20 cellular contexts compared by ENCODE assay signal in the genomic region with DNA sequence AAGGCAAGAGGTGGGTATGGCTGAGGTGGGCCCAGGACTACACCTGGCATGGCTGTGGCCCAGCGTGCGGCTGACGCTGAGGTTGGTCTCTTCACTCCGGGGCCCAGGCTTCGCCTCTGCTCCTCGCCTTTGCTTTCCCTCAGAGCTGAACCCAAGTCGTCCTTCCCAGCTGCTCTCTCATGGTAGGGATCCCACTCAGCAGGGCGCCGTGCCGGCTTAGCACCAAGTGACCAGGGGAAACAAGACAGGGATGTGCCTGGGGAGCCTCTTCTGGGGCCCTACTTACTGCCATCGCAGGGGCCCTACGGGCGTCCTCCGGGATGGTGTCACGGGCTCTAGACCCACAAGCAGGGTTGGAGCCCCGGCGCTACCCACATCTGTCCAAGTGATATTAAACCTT.
DNase-seq lines count a peak whose midpoint lies in the region; ATAC-seq and TF ChIP-seq lines count a peak whose summit lies in the region.
"Had no signal": no experiment of that assay in that cellular context is flagged by ENCODE, and none has a peak within 500 bp of the region (broad histone marks: within the 10 kb centered on the region; RNA-seq: fewer than 3 reads in every experiment).

No MANE protein-coding gene starts in this region.

- H3K27me3 ChIP-seq in PC-9 (ENCODE audit: insufficient read depth, low read depth), result no peaks in the 10 kb centered on the region
- no peaks in the 10 kb centered on the region for H3K27me3 ChIP-seq in endodermal cell (ENCODE audit: control insufficient read depth, insufficient read depth, low read length, poor library complexity, severe bottlenecking)
- H3K27me3 ChIP-seq: BE2C had no signal

- POLR2A ChIA-PET in PC-9 (lab: Charles Lee; ENCODE audit: unreplicated experiment), result no interaction called here

- no peak overlapping the region for H3K9ac ChIP-seq in endodermal cell (ENCODE audit: extremely low read depth, low read length, poor library complexity, severe bottlenecking)
- H3K9ac ChIP-seq: GM23248 had no signal

- peaks cover 7% of the 10 kb centered on the region for H3K4me1 Mint-ChIP-seq in endodermal cell
- peaks cover 4% of the 10 kb centered on the region for H3K4me1 Mint-ChIP-seq in osteocyte (ENCODE audit: unreplicated experiment)

- H3K36me3 ChIP-seq in PC-9 (ENCODE audit: low read depth) (no peaks in the 10 kb centered on the region), endodermal cell (ENCODE audit: control insufficient read depth, insufficient read depth, low read length) (no peaks in the 10 kb centered on the region)
- H3K36me3 ChIP-seq: BE2C had no signal

- in situ Hi-C loops in KBM-7 (cut with MboI; ENCODE audit: low pct_unique_long_range_greater_than_20kb, low sequenced_read_pairs), result no loop called here

- intact Hi-C loops in PC-9 (cut with micrococcal nuclease; ENCODE audit: unreplicated experiment), result loop anchor here (1.0 kb wide), 2 partner anchors 11 to 162 kb away; a partner anchor contains a TSS

- H3K79me2 ChIP-seq in PC-9 (ENCODE audit: low read depth), result no peaks in the 10 kb centered on the region

- H3K36me3 Mint-ChIP-seq in endodermal cell (ENCODE audit: low read depth) (no peaks in the 10 kb centered on the region), osteocyte (ENCODE audit: unreplicated experiment) (no peaks in the 10 kb centered on the region)
- H3K36me3 Mint-ChIP-seq: CD4-positive, CD25-positive, alpha-beta regulatory T cell had no signal

- H3K9me3 Mint-ChIP-seq in endodermal cell, result no peaks in the 10 kb centered on the region
- H3K9me3 Mint-ChIP-seq in osteocyte (ENCODE audit: unreplicated experiment), result no peaks in the 10 kb centered on the region
- H3K9me3 Mint-ChIP-seq: CD4-positive, CD25-positive, alpha-beta regulatory T cell; IgD-negative memory B cell had no signal

- H3K27ac Mint-ChIP-seq in endodermal cell, result no peak overlapping the region
- H3K27ac Mint-ChIP-seq in osteocyte (ENCODE audit: unreplicated experiment), result no peak overlapping the region
- H3K27ac Mint-ChIP-seq: CD4-positive, CD25-positive, alpha-beta regulatory T cell; CD8-positive, alpha-beta memory T cell; IgD-negative memory B cell had no signal

- H3K4me2 ChIP-seq in PC-9, result peak overlapping the region; percentile 72

- no peak for ATAC-seq in HG02840 (IDR thresholded peaks at IDR 0.05; ENCODE audit: low FRiP score, unreplicated experiment)
- ATAC-seq: HepG2 had no signal

- H3K4me3 Mint-ChIP-seq in endodermal cell, result no peak overlapping the region
- H3K4me3 Mint-ChIP-seq in osteocyte (ENCODE audit: unreplicated experiment), result no peak overlapping the region
- H3K4me3 Mint-ChIP-seq: CD8-positive, alpha-beta memory T cell; IgD-negative memory B cell had no signal

- H4K20me1 ChIP-seq in PC-9 (ENCODE audit: insufficient read depth), result no peaks in the 10 kb centered on the region

- BruUV-seq in PC-9 (replicated peaks; lab: Mats Ljungman, UMichigan), result no TSS peak

- no peak overlapping the region for H2AFZ ChIP-seq in PC-9
- H2AFZ ChIP-seq: GM23248 had no signal

- H3K4me3 ChIP-seq in PC-9 (peak overlapping the region; percentile 22; the same call in 1 of the 2 replicates), endodermal cell (ENCODE audit: low read length) (no peak overlapping the region)
- H3K4me3 ChIP-seq: GM23248 had no signal

- H3K4me1 ChIP-seq in PC-9 (replicated peaks; ENCODE audit: insufficient read depth) (peaks cover 30% of the 10 kb centered on the region), endodermal cell (ENCODE audit: control insufficient read depth, insufficient read depth, low read length) (no peaks in the 10 kb centered on the region)
- H3K4me1 ChIP-seq: BE2C had no signal

- H3F3A ChIP-seq in PC-9 (ENCODE audit: insufficient read depth, low read depth), result peaks cover 22% of the 10 kb centered on the region

- CTCF ChIA-PET in PC-9 (lab: Charles Lee), result no interaction called here

- H3K27me3 Mint-ChIP-seq in endodermal cell (ENCODE audit: insufficient read depth) (no peaks in the 10 kb centered on the region), osteocyte (ENCODE audit: unreplicated experiment) (no peaks in the 10 kb centered on the region)
- H3K27me3 Mint-ChIP-seq: IgD-negative memory B cell had no signal

- no peaks in the 10 kb centered on the region for H3K9me2 ChIP-seq in PC-9 (ENCODE audit: insufficient read depth)

- H3K9me3 ChIP-seq in PC-9 (ENCODE audit: insufficient read depth, low read depth), result 0 out of 2 replicates have a peak, but pooled peaks cover 3% of the 10 kb centered on the region
- no peaks in the 10 kb centered on the region for H3K9me3 ChIP-seq in endodermal cell (ENCODE audit: control insufficient read depth, low read length)
- H3K9me3 ChIP-seq: BE2C had no signal

- WGBS in endodermal cell (ENCODE audit: insufficient coverage in 1 of 2, insufficient read length in 1 of 2), 2 experiments, result 94 to 95% methylated on average over 11 to 17 of the region's 17 CpGs

- peak overlapping the region; percentile 95 for H3K27ac ChIP-seq in PC-9
- H3K27ac ChIP-seq in endodermal cell (ENCODE audit: low read depth, low read length), result no peak overlapping the region
- H3K27ac ChIP-seq: GM23248 had no signal

- TF ChIP-seq CTCF in PC-9 (conservative IDR thresholded peaks at IDR 0.05), result no peak
- no peak for TF ChIP-seq CTCF in endodermal cell (conservative IDR thresholded peaks at IDR 0.05)
- TF ChIP-seq CTCF in osteocyte (IDR thresholded peaks at IDR 0.05), result no peak

- no peak for DNase-seq in PC-9
- peak; percentile 41 for DNase-seq in endodermal cell
- DNase-seq in osteocyte (ENCODE audit: extremely low spot score, unreplicated experiment), result peak; percentile 79
- no peak for DNase-seq in KBM-7
- no peak for DNase-seq in NCI-H2227 (lab: John Stamatoyannopoulos, UW; ENCODE audit: unreplicated experiment)
- DNase-seq: ACHN; BE2C; C1 segment of cervical spinal cord; CD4-positive, CD25-positive, alpha-beta regulatory T cell; CD8-positive, alpha-beta memory T cell; COR-L47; DMS 273 treated with DMSO at 0.1 percent for 48 hours; DMS53; DND-41; EL; GM23248; HCEC 1CT had no signal

Comparison
In these comparisons a context has a peak if more than half of its experiments do, and no peak if none do; other contexts are left out.
1. DNase-seq: peak in endodermal cell (single experiment) and osteocyte (single experiment); none in PC-9 (0 of 2), KBM-7 (single experiment) and NCI-H2227 (single experiment).